In the genomic region with DNA sequence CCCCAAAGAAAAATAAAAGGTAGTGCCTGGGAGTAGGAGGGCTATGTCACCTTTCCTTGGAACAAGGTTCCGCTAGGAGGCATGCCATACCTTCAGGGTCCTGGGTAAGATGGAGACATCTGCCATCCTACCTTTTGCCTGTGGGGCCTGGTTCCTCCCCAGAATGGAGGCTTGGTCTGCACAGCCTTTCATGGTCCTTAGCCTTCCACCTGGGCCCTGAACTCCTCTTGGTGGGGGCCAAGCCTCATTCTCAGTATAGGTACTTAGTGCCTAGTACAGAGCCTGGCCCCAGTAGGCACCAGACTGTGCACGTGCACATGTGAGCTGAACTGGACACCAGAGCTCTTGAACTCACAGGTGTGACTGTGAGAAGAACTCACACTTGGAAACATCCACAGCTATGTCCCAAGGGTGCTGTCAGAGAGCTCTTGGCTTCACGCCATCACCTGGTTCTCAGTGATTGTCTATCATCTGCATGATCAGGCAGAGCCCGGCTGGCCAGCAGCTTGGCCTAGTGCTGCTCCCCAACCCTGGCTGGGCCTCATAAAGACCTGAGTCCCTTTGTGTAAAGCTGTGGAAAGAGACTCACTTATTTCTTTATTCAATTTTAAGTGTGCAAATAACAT, we compare ENCODE assay signal across 14 cellular contexts.
A peak's percentile ranks its signal among the peaks of the same experiment; 100 is the strongest.
DNase-seq lines count a peak whose midpoint lies in the region; ATAC-seq and TF ChIP-seq lines count a peak whose summit lies in the region.
"Had no signal": no experiment of that assay in that cellular context is flagged by ENCODE, and none has a peak within 500 bp of the region (broad histone marks: within the 10 kb centered on the region; RNA-seq: fewer than 3 reads in every experiment).

No MANE protein-coding gene starts in this region.

- intact Hi-C loops in activated T-helper 1 cell treated with anti-CD3 and anti-CD28 coated beads, Interleukin-12 subunit alpha, Interleukin-12 subunit beta, Interleukin-2, Interleukin-4 antibody, amounts not matched to agents 30 ng/mL and 10 ng/mL and 1 ng/mL, durations not matched to agents 14 hours and 24 hours and 36 hours (cut with micrococcal nuclease): no loop called here

- H3K4me3 ChIP-seq in thoracic aorta: no peak overlapping the region
- H3K4me3 ChIP-seq: heart left ventricle, lung had no signal

- DNase-seq in activated T-cell treated with anti-CD3 and anti-CD28 coated beads, Interleukin-2, amount 50 U/mL, for 24 hours: no peak
- DNase-seq in activated T-cell treated with anti-CD3 and anti-CD28 coated beads, Interleukin-2, amount 50 U/mL, for 1 hour: no peak
- peak; percentile 72 for DNase-seq in NCI-H2029 (lab: John Stamatoyannopoulos, UW)
- no peak for DNase-seq in activated T-helper 1 cell treated with anti-CD3 and anti-CD28 coated beads, Interleukin-12 subunit alpha, Interleukin-12 subunit beta, Interleukin-2, Interleukin-4 antibody, amounts not matched to agents 30 ng/mL and 10 ng/mL and 1 ng/mL, durations not matched to agents 14 hours and 24 hours and 36 hours (ENCODE audit: low spot score)
- no peak for DNase-seq in thoracic aorta (ENCODE audit: low spot score)
- no peak for DNase-seq in immature natural killer cell
- no peak for DNase-seq in stimulated activated naive CD4-positive, alpha-beta T cell (lab: John Stamatoyannopoulos, UW)
- DNase-seq: activated T-cell treated with anti-CD3 and anti-CD28 coated beads for 4 hours, heart left ventricle, occipital lobe, T-helper 17 cell had no signal

- H3K36me3 ChIP-seq in thoracic aorta: no peaks in the 10 kb centered on the region

- H3K4me3 Mint-ChIP-seq in activated T-cell treated with anti-CD3 and anti-CD28 coated beads, Interleukin-2, amount 50 U/mL, for 24 hours: peak overlapping the region; percentile 49
- H3K4me3 Mint-ChIP-seq in activated T-helper 1 cell treated with anti-CD3 and anti-CD28 coated beads, Interleukin-12 subunit alpha, Interleukin-12 subunit beta, Interleukin-2, Interleukin-4 antibody, amounts not matched to agents 30 ng/mL and 10 ng/mL and 1 ng/mL, durations not matched to agents 14 hours and 24 hours and 36 hours: no peak overlapping the region
- H3K4me3 Mint-ChIP-seq in immature natural killer cell: no peak overlapping the region

- no peaks in the 10 kb centered on the region for H3K27me3 Mint-ChIP-seq in activated T-cell treated with anti-CD3 and anti-CD28 coated beads, Interleukin-2, amount 50 U/mL, for 24 hours
- H3K27me3 Mint-ChIP-seq in activated T-helper 1 cell treated with anti-CD3 and anti-CD28 coated beads, Interleukin-12 subunit alpha, Interleukin-12 subunit beta, Interleukin-2, Interleukin-4 antibody, amounts not matched to agents 30 ng/mL and 10 ng/mL and 1 ng/mL, durations not matched to agents 14 hours and 24 hours and 36 hours (ENCODE audit: insufficient read depth): no peaks in the 10 kb centered on the region
- no peaks in the 10 kb centered on the region for H3K27me3 Mint-ChIP-seq in immature natural killer cell (ENCODE audit: low read depth in 3 of 3)
- H3K27me3 Mint-ChIP-seq: T-helper 17 cell had no signal

- peaks cover 59% of the 10 kb centered on the region for H3K36me3 Mint-ChIP-seq in activated T-cell treated with anti-CD3 and anti-CD28 coated beads, Interleukin-2, amount 50 U/mL, for 24 hours (ENCODE audit: low read depth)
- peaks cover 31% of the 10 kb centered on the region for H3K36me3 Mint-ChIP-seq in activated T-helper 1 cell treated with anti-CD3 and anti-CD28 coated beads, Interleukin-12 subunit alpha, Interleukin-12 subunit beta, Interleukin-2, Interleukin-4 antibody, amounts not matched to agents 30 ng/mL and 10 ng/mL and 1 ng/mL, durations not matched to agents 14 hours and 24 hours and 36 hours (ENCODE audit: low read depth)
- H3K36me3 Mint-ChIP-seq in immature natural killer cell: peaks cover 0 to 18% (median 11%) of the 10 kb centered on the region in 3 donors

- H3K9me3 ChIP-seq in thoracic aorta: no peaks in the 10 kb centered on the region

- no peak for ATAC-seq in thoracic aorta (ENCODE audit: insufficient number of reproducible peaks, low FRiP score, low read depth)
- ATAC-seq in GM21737 (IDR thresholded peaks at IDR 0.05; ENCODE audit: unreplicated experiment): no peak
- ATAC-seq: T-helper 17 cell had no signal

- peak overlapping the region; percentile 93 for H3K27ac Mint-ChIP-seq in activated T-cell treated with anti-CD3 and anti-CD28 coated beads, Interleukin-2, amount 50 U/mL, for 24 hours
- peak overlapping the region; percentile 40 for H3K27ac Mint-ChIP-seq in activated T-helper 1 cell treated with anti-CD3 and anti-CD28 coated beads, Interleukin-12 subunit alpha, Interleukin-12 subunit beta, Interleukin-2, Interleukin-4 antibody, amounts not matched to agents 30 ng/mL and 10 ng/mL and 1 ng/mL, durations not matched to agents 14 hours and 24 hours and 36 hours
- peak overlapping the region in 1 of 6 donors; percentile 50 for H3K27ac Mint-ChIP-seq in immature natural killer cell
- H3K27ac Mint-ChIP-seq: T-helper 17 cell had no signal

- H3K9me3 Mint-ChIP-seq in activated T-cell treated with anti-CD3 and anti-CD28 coated beads, Interleukin-2, amount 50 U/mL, for 24 hours: peaks cover 11% of the 10 kb centered on the region
- peaks cover 9% of the 10 kb centered on the region for H3K9me3 Mint-ChIP-seq in activated T-helper 1 cell treated with anti-CD3 and anti-CD28 coated beads, Interleukin-12 subunit alpha, Interleukin-12 subunit beta, Interleukin-2, Interleukin-4 antibody, amounts not matched to agents 30 ng/mL and 10 ng/mL and 1 ng/mL, durations not matched to agents 14 hours and 24 hours and 36 hours
- H3K9me3 Mint-ChIP-seq in immature natural killer cell: no peaks in the 10 kb centered on the region

- H3K4me1 ChIP-seq in thoracic aorta (ENCODE audit: control insufficient read depth in 1 of 2, low read depth in 2 of 2): peaks cover 19 to 50% of the 10 kb centered on the region in 2 donors

- no peak for TF ChIP-seq CTCF in thoracic aorta (IDR thresholded peaks at IDR 0.05)

- peaks cover 79% of the 10 kb centered on the region for H3K4me1 Mint-ChIP-seq in activated T-cell treated with anti-CD3 and anti-CD28 coated beads, Interleukin-2, amount 50 U/mL, for 24 hours (ENCODE audit: low read depth)
- H3K4me1 Mint-ChIP-seq in activated T-helper 1 cell treated with anti-CD3 and anti-CD28 coated beads, Interleukin-12 subunit alpha, Interleukin-12 subunit beta, Interleukin-2, Interleukin-4 antibody, amounts not matched to agents 30 ng/mL and 10 ng/mL and 1 ng/mL, durations not matched to agents 14 hours and 24 hours and 36 hours (ENCODE audit: low read depth): peaks cover 40% of the 10 kb centered on the region
- H3K4me1 Mint-ChIP-seq in immature natural killer cell: peaks cover 37 to 46% of the 10 kb centered on the region in 2 donors

- H3K27me3 ChIP-seq in thoracic aorta (replicated peaks; ENCODE audit: insufficient read depth): no peaks in the 10 kb centered on the region
- H3K27me3 ChIP-seq: heart left ventricle had no signal

- peak overlapping the region; percentile 18 to 54 for H3K27ac ChIP-seq in thoracic aorta
- H3K27ac ChIP-seq: C4-2B had no signal
